Comparison of ENCODE assay signal across 8 cellular contexts in genomic region chr3:197023241-197023997, GRCh38. TPM values are rescaled to one million over a fixed set of nuclear protein-coding genes. Genes with fewer than 3 reads are reported as not detected.
DNase-seq lines count a peak whose midpoint lies in the region; ATAC-seq, FAIRE-seq and TF ChIP-seq lines count a peak whose summit lies in the region.

No MANE protein-coding gene starts in this region.

- H3K9ac ChIP-seq in kidney (ENCODE audit: low read length in 2 of 2), result no peak overlapping the region

- no peak for FAIRE-seq in kidney (lab: Jason Lieb, UNC)

- no peaks in the 10 kb centered on the region for H3K36me3 ChIP-seq in kidney (ENCODE audit: control insufficient read depth in 1 of 2, insufficient read depth in 2 of 2, low read length in 2 of 2)

- peak; percentile 50 to 53 for DNase-seq in NCI-H446 (lab: John Stamatoyannopoulos, UW)
- no peak for DNase-seq in NCI-H446 treated with DMSO at 0.1 percent for 48 hours (lab: John Stamatoyannopoulos, UW)
- DNase-seq in NCI-H345 treated with DMSO at 0.1 percent for 48 hours (lab: John Stamatoyannopoulos, UW; ENCODE audit: unreplicated experiment), result peak; percentile 93
- peak; percentile 33 for DNase-seq in iPS-NIHi11 (ENCODE audit: low spot score)
- no peak for DNase-seq in SHP77 (lab: John Stamatoyannopoulos, UW)
- no peak for DNase-seq in nucleus accumbens (lab: John Stamatoyannopoulos, UW)
- DNase-seq in kidney, result no peak

- H3K27ac ChIP-seq in kidney (ENCODE audit: low read depth in 2 of 2, low read length in 2 of 2), result no peak overlapping the region

- no peaks in the 10 kb centered on the region for H3K4me1 ChIP-seq in kidney (ENCODE audit: control insufficient read depth in 1 of 2, insufficient read depth in 1 of 2, low read depth in 1 of 2, low read length in 2 of 2)

- intact Hi-C loops in kidney (cut with DNase I), result no loop called here

- H3K4me3 ChIP-seq in kidney (ENCODE audit: low read length in 2 of 2), result no peak overlapping the region

- no peaks in the 10 kb centered on the region for H3K9me3 ChIP-seq in kidney (ENCODE audit: control insufficient read depth in 1 of 2, low read length in 2 of 2)

- ATAC-seq in HG02852 (IDR thresholded peaks at IDR 0.05; ENCODE audit: unreplicated experiment), result peak; percentile 47

- TF ChIP-seq CTCF in kidney (IDR thresholded peaks at IDR 0.05; ENCODE audit: borderline replicate concordance, extremely low read depth, insufficient read depth), result no peak

RNA-seq across cellular contexts. Expression of gene MELTF, which starts 6.2 kb away (rescaled TPM):
- total RNA-seq in kidney, result 8.7 TPM
- 6.1 TPM for polyA plus RNA-seq in kidney (ENCODE audit: insufficient read depth, low read depth, low replicate concordance)

RNA-seq across cellular contexts. Expression of gene PIGZ, which starts 54.8 kb away (rescaled TPM):
- 3.5 TPM for total RNA-seq in kidney
- 1.4 TPM for polyA plus RNA-seq in kidney (ENCODE audit: insufficient read depth, low read depth, low replicate concordance)

Comparison
In these comparisons a context has a peak if more than half of its experiments do, and no peak if none do; other contexts are left out.
1. DNase-seq: peak in NCI-H446 (2 of 2), NCI-H345 treated with DMSO at 0.1 percent for 48 hours (single experiment) and iPS-NIHi11 (single experiment); none in NCI-H446 treated with DMSO at 0.1 percent for 48 hours (single experiment), SHP77 (0 of 2), nucleus accumbens (0 of 56) and kidney (single experiment).